ENCODE assay signal across 1 cellular context in the genomic region with DNA sequence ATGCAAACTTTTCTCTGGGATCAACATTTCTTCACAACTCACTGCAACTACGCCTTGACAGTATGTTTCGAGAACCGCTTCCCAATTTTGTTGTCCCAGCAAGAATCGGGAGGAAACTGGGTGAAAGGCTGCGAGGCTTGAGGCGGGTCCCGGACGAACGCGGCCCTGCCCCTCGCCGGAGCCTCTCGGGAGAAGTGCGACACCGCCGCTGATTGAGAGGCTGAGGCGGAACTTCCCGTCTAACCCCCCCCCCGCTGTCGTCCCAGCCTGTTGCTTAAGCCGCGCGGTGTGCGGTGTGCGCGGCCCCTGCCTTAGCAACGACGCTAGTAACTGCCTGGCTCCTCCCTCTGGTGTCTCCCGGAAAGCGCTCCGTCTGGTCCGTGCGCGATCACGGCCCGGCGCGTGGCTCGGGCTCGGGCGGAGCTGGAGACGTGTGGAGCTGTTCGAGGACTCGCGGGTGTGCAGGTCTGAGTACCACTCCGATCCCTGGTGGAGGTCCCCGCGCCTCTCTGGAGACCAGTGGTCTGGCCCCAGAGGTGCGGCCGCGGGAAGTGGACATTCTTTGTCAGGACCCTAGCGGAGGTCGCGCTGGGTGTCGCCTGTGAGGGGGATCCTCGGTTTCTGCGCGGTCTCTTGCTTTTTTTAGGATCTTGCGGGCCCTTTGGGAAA.
TF ChIP-seq lines count a peak whose summit lies in the region.

A gene with protein sequence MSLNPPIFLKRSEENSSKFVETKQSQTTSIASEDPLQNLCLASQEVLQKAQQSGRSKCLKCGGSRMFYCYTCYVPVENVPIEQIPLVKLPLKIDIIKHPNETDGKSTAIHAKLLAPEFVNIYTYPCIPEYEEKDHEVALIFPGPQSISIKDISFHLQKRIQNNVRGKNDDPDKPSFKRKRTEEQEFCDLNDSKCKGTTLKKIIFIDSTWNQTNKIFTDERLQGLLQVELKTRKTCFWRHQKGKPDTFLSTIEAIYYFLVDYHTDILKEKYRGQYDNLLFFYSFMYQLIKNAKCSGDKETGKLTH (plus strand): TSS at position 391 of the 669 bp plus-strand sequence. CDS start 4,120 bp downstream, outside the sequence.
A gene with protein sequence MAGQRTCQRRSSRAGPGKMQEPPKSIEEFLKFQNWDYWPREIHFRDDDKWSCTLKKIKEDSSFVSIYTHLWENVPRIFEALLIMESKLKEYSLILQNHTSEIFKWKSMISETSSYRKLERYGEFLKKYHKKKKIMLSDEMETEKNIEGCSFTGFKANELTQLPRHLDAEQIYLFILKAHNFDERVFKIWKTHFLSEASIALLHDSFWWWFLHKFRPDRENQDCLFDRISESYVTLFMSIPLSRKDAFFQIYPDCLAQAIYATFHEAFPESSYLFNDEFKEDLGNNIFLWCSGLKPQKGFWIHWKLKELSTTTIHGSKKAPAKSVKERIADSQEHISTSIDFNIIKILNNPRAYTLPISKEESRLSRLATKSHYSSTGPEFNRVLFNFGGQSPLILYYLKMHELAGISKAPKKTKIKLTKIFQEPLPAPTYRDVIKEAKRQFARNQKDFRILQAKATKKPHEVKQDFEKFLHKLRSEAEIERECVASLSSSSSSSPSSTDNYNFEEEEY (minus strand): TSS at position 161 of the 669 bp plus-strand sequence. CDS start 5,647 bp downstream, outside the sequence.

TF ChIP-seq in neural cell, 6 proteins besides CTCF, POLR2A, EP300 and RAD21 (continued from another document):
- TF ChIP-seq REST (IDR thresholded peaks at IDR 0.05; ENCODE audit: borderline replicate concordance) (peak; percentile 76), TAF1 (IDR thresholded peaks at IDR 0.05; ENCODE audit: low read depth) (peak; percentile 86), SMC3 (conservative IDR thresholded peaks at IDR 0.05; ENCODE audit: poor library complexity) (peak; percentile 63)
TF ChIP-seq in neural cell: peak in this region for 5.
